In genomic region chr11:118076754-118077281, GRCh38 we compare ENCODE assay signal across 13 cellular contexts. TPM values are rescaled to one million over a fixed set of nuclear protein-coding genes. Genes with fewer than 3 reads are reported as not detected.
DNase-seq lines count a peak whose midpoint lies in the region; ATAC-seq and TF ChIP-seq lines count a peak whose summit lies in the region.
"Had no signal": no experiment of that assay in that cellular context is flagged by ENCODE, and none has a peak within 500 bp of the region (broad histone marks: within the 10 kb centered on the region; RNA-seq: fewer than 3 reads in every experiment).

Gene TMPRSS4 (plus strand): TSS chr11:118077078. CDS start chr11:118077303, 225 bp downstream.

- H3K9me3 ChIP-seq in lower lobe of right lung = no peaks in the 10 kb centered on the region
- H3K9me3 ChIP-seq in MG63 = no peaks in the 10 kb centered on the region

- intact Hi-C loops in lower lobe of right lung (cut with DNase I) = no loop called here

- H3K4me3 ChIP-seq in LNCaP clone FGC (ENCODE audit: low read depth, low read length) = no peak within 1 kb of the TSS
- H3K4me3 ChIP-seq in lower lobe of right lung = no peak within 1 kb of the TSS
- no peak within 1 kb of the TSS for H3K4me3 ChIP-seq in MG63

- no peaks in the 10 kb centered on the region for H3K4me1 ChIP-seq in lower lobe of right lung

- H3K27me3 ChIP-seq in lower lobe of right lung (ENCODE audit: low read depth) (peaks cover 3% of the 10 kb centered on the region), MG63 (no peaks in the 10 kb centered on the region)

- H3K27ac ChIP-seq in C4-2B (peak within 1 kb of the TSS; percentile 36), VCaP (peak within 1 kb of the TSS; percentile 49), lower lobe of right lung (no peak within 1 kb of the TSS)

- peak; percentile 47 to 81 for ATAC-seq in lower lobe of right lung
- ATAC-seq in HG03439 (IDR thresholded peaks at IDR 0.05; ENCODE audit: unreplicated experiment) = no peak

- no peaks in the 10 kb centered on the region for H3K36me3 ChIP-seq in lower lobe of right lung
- no peaks in the 10 kb centered on the region for H3K36me3 ChIP-seq in MG63

- TF ChIP-seq CTCF in C4-2B (conservative IDR thresholded peaks at IDR 0.05) (no peak), LNCaP clone FGC (IDR thresholded peaks at IDR 0.05; ENCODE audit: control insufficient read depth, extremely low read depth, insufficient read depth) (no peak), VCaP (conservative IDR thresholded peaks at IDR 0.05) (no peak), lower lobe of right lung (IDR thresholded peaks at IDR 0.05) (no peak)

- DNase-seq in LNCaP clone FGC (ENCODE audit: low read depth) = peak; percentile 64
- DNase-seq in lower lobe of right lung = peak; percentile 60
- no peak for DNase-seq in stimulated activated naive CD4-positive, alpha-beta T cell (lab: John Stamatoyannopoulos, UW)
- no peak for DNase-seq in MG63
- no peak for DNase-seq in NCI-H187 treated with DMSO at 0.1 percent for 48 hours (lab: John Stamatoyannopoulos, UW)
- DNase-seq: activated CD4-positive, alpha-beta T cell treated with anti-CD3 and anti-CD28 coated beads, Interleukin-2, amount 10 ng/mL, durations not matched to agents 7 days and 5 days; activated naive CD4-positive, alpha-beta T cell treated with Interleukin-2 at 50 U/mL for 16 hours; foreskin melanocyte; NCI-H446; stimulated activated CD4-positive, alpha-beta T cell treated with anti-CD3 and anti-CD28 coated beads, Interleukin-4, amount 100 ng/mL, for 4 hours had no signal

RNA-seq across cellular contexts. Expression of gene TMPRSS4, which starts in this region (rescaled TPM):
- 7.9 TPM for total RNA-seq in lower lobe of right lung
- not detected in 2 replicates for total RNA-seq in MG63 (2014; rRNA removed; shearing (Covaris generic); ENCODE audit: low replicate concordance)
- total RNA-seq: activated CD4-positive, alpha-beta T cell treated with anti-CD3 and anti-CD28 coated beads, Interleukin-2, amount 10 ng/mL, durations not matched to agents 7 days and 5 days had no signal

Comparison
In these comparisons a context has a peak if more than half of its experiments do, and no peak if none do; other contexts are left out.
1. DNase-seq: peak in LNCaP clone FGC (single experiment) and lower lobe of right lung (single experiment); none in stimulated activated naive CD4-positive, alpha-beta T cell (0 of 6), MG63 (single experiment) and NCI-H187 treated with DMSO at 0.1 percent for 48 hours (single experiment).